In genomic region chr20:59518881-59519706, GRCh38 we compare ENCODE assay signal across 8 cellular contexts.
DNase-seq lines count a peak whose midpoint lies in the region; ATAC-seq and TF ChIP-seq lines count a peak whose summit lies in the region.

No MANE protein-coding gene starts in this region.

- no peak for TF ChIP-seq EP300 in suprapubic skin (IDR thresholded peaks at IDR 0.05)

- H3K36me3 ChIP-seq in suprapubic skin = no peaks in the 10 kb centered on the region

- DNase-seq in Calu3 = peak; percentile 67
- no peak for DNase-seq in LNCaP clone FGC (ENCODE audit: low read depth)
- peak; percentile 69 for DNase-seq in RPMI8226
- peak; percentile 10 for DNase-seq in central memory CD4-positive, alpha-beta T cell
- peak; percentile 85 for DNase-seq in left kidney (ENCODE audit: low read depth, low spot score)
- DNase-seq in suprapubic skin (ENCODE audit: low spot score in 2 of 2) = no peak

- H3K4me3 ChIP-seq in LNCaP clone FGC (ENCODE audit: low read depth, low read length) (no peak overlapping the region), suprapubic skin (no peak overlapping the region)

- no TSS peak for BruUV-seq in Calu3 (replicated peaks; lab: Mats Ljungman, UMichigan)

- H3K27ac Mint-ChIP-seq in Calu3 (ENCODE audit: unreplicated experiment) = no peak overlapping the region

- H3K27ac ChIP-seq in suprapubic skin = no peak overlapping the region

- ATAC-seq in GM19351 (IDR thresholded peaks at IDR 0.05; ENCODE audit: unreplicated experiment) (peak; percentile 85), GM18873 (IDR thresholded peaks at IDR 0.05; ENCODE audit: low FRiP score, unreplicated experiment) (no peak)

- CTCF ChIA-PET in Calu3 (lab: Charles Lee) = interaction anchor here (0.9 to 1.8 kb wide), 3 partner anchors 13 to 23 kb away, joined by 3 to 4 read pairs (median 3); no protein-coding TSS in a partner anchor

- no peak for TF ChIP-seq POLR2A in suprapubic skin (IDR thresholded peaks at IDR 0.05)

- intact Hi-C loops in Calu3 (cut with micrococcal nuclease; ENCODE audit: unreplicated experiment) = no loop called here

- H3K4me3 Mint-ChIP-seq in Calu3 (ENCODE audit: low read depth, unreplicated experiment) = no peak overlapping the region

- H3K9me3 ChIP-seq in suprapubic skin = no peaks in the 10 kb centered on the region

- no peaks in the 10 kb centered on the region for H3K4me1 Mint-ChIP-seq in Calu3 (ENCODE audit: low read depth, unreplicated experiment)

- TF ChIP-seq CTCF in Calu3 (IDR thresholded peaks at IDR 0.05; ENCODE audit: unreplicated experiment) (peak; percentile 97), LNCaP clone FGC (IDR thresholded peaks at IDR 0.05; ENCODE audit: control insufficient read depth, extremely low read depth, insufficient read depth) (peak; percentile 61), suprapubic skin (IDR thresholded peaks at IDR 0.05) (peak; percentile 48 to 91)

- H3K36me3 Mint-ChIP-seq in Calu3 (ENCODE audit: insufficient read depth, unreplicated experiment) = peaks cover 4% of the 10 kb centered on the region

- H3K9me3 Mint-ChIP-seq in Calu3 (ENCODE audit: low read depth, unreplicated experiment) = no peaks in the 10 kb centered on the region

- peaks cover 100% of the 10 kb centered on the region for H3K27me3 Mint-ChIP-seq in Calu3 (ENCODE audit: unreplicated experiment)

- WGBS in suprapubic skin = 74% methylated on average over 2 of the region's 3 CpGs

- peaks cover 76% of the 10 kb centered on the region for H3K27me3 ChIP-seq in suprapubic skin

- no peaks in the 10 kb centered on the region for H3K4me1 ChIP-seq in suprapubic skin

Comparison
In these comparisons a context has a peak if more than half of its experiments do, and no peak if none do; other contexts are left out.
1. DNase-seq: peak in Calu3 (single experiment), RPMI8226 (single experiment), central memory CD4-positive, alpha-beta T cell (single experiment) and left kidney (single experiment); none in LNCaP clone FGC (single experiment) and suprapubic skin (0 of 2).
2. Peak in every context shown above with its lines, with median percentiles within 50 percentile points of each other: CTCF ChIP-seq.